11 cellular contexts compared by ENCODE assay signal in the genomic region with DNA sequence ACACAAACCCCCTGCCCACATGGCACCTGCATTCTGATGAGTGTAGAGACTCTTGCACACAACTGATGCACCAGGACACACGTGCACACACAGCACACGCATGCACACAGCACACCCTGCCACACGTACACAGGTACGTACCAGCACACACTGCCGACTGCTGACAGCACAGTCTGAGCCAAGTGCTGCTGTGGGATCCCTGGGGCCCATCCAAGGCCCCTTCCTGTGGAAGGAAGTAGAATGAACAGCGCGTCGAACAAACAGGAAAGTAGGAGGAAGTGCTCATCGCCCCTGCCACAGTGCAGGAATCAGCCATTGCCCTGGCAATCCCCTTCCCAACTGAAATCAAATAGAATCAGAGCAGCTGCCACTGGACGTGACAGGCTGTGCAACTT. TPM values are rescaled to one million over a fixed set of nuclear protein-coding genes. Genes with fewer than 3 reads are reported as not detected.
DNase-seq lines count a peak whose midpoint lies in the region; ATAC-seq and TF ChIP-seq lines count a peak whose summit lies in the region.
"Had no signal": no experiment of that assay in that cellular context is flagged by ENCODE, and none has a peak within 500 bp of the region (broad histone marks: within the 10 kb centered on the region; RNA-seq: fewer than 3 reads in every experiment).

No MANE protein-coding gene starts in this region.

- no peaks in the 10 kb centered on the region for H3K9me2 ChIP-seq in GM23248 (ENCODE audit: insufficient read depth)

- no peak overlapping the region for H3K4me3 ChIP-seq in GM23248
- H3K4me3 ChIP-seq: pancreas had no signal

- peak in 1 of 3 donors; percentile 11 for ATAC-seq in natural killer cell
- no peak for ATAC-seq in natural killer cell treated with Interleukin-12 subunit alpha and Interleukin-12 subunit beta and Interleukin-15 and Interleukin-18, amount 100 ng/mL, for 72 hours
- ATAC-seq in central memory CD8-positive, alpha-beta T cell (replicated peaks; ENCODE audit: extremely low read depth, poor library complexity, severe bottlenecking) = no peak
- ATAC-seq in naive B cell (ENCODE audit: low read depth in 2 of 2) = peak; percentile 41 to 54
- no peak for ATAC-seq in HG02678 (IDR thresholded peaks at IDR 0.05; ENCODE audit: unreplicated experiment)
- no peak for ATAC-seq in HG03521 (IDR thresholded peaks at IDR 0.05; ENCODE audit: unreplicated experiment)
- ATAC-seq: pancreas had no signal

- 0 out of 2 replicates have a peak, but pooled peaks cover 2% of the 10 kb centered on the region for H3K27me3 ChIP-seq in GM23248 (replicated peaks; ENCODE audit: insufficient read depth)
- H3K27me3 ChIP-seq: pancreas had no signal

- in situ Hi-C loops in GM23248 (cut with MboI) = loop anchor here (5.0 kb wide), 1 partner anchor 284 kb away; no protein-coding TSS in a partner anchor

- H3K4me3 Mint-ChIP-seq in natural killer cell = no peak overlapping the region
- no peak overlapping the region for H3K4me3 Mint-ChIP-seq in natural killer cell treated with Interleukin-12 subunit alpha and Interleukin-12 subunit beta and Interleukin-15 and Interleukin-18, amount 100 ng/mL, for 72 hours
- no peak overlapping the region for H3K4me3 Mint-ChIP-seq in central memory CD8-positive, alpha-beta T cell
- H3K4me3 Mint-ChIP-seq in naive B cell = peak overlapping the region in 1 of 8 donors; percentile 16

- H3K36me3 Mint-ChIP-seq in natural killer cell (no peaks in the 10 kb centered on the region), naive B cell (peaks cover 0 to 8% of the 10 kb centered on the region in 2 donors)
- H3K36me3 Mint-ChIP-seq in natural killer cell treated with Interleukin-12 subunit alpha and Interleukin-12 subunit beta and Interleukin-15 and Interleukin-18, amount 100 ng/mL, for 72 hours = no peaks in the 10 kb centered on the region
- peaks cover 12% of the 10 kb centered on the region for H3K36me3 Mint-ChIP-seq in central memory CD8-positive, alpha-beta T cell (ENCODE audit: insufficient read depth)

- H3K9me3 ChIP-seq in GM23248 (ENCODE audit: low read depth) = no peaks in the 10 kb centered on the region
- H3K9me3 ChIP-seq: pancreas had no signal

- H2AFZ ChIP-seq in GM23248 = no peak overlapping the region

- H3K27ac ChIP-seq in GM23248 = no peak overlapping the region
- H3K27ac ChIP-seq: C4-2B, pancreas had no signal

- TF ChIP-seq CTCF in natural killer cell (IDR thresholded peaks at IDR 0.05) = no peak

- intact Hi-C loops in natural killer cell (cut with micrococcal nuclease) = no loop called here

- DNase-seq in natural killer cell (peak; percentile 11), naive B cell (no peak), NCI-H1436 (lab: John Stamatoyannopoulos, UW) (no peak), GM23248 (no peak)
- no peak for DNase-seq in natural killer cell treated with Interleukin-12 subunit alpha and Interleukin-12 subunit beta and Interleukin-15 and Interleukin-18, amount 100 ng/mL, for 72 hours (ENCODE audit: low spot score)
- DNase-seq in central memory CD8-positive, alpha-beta T cell (ENCODE audit: low spot score in 2 of 2) = peak; percentile 2 to 4
- DNase-seq: hypothalamus had no signal

- H3F3A ChIP-seq in GM23248 (ENCODE audit: insufficient read depth) = no peaks in the 10 kb centered on the region

- no peaks in the 10 kb centered on the region for H4K20me1 ChIP-seq in GM23248 (ENCODE audit: insufficient read depth)

- 87 to 90% methylated on average over 10 of the region's 10 CpGs for WGBS in GM23248 (ENCODE audit: low coverage in 1 of 2, low lambda C conversion rate in 2 of 2, missing lambda C conversion rate in 2 of 2), 2 experiments

- H3K9me3 Mint-ChIP-seq in natural killer cell (no peaks in the 10 kb centered on the region), naive B cell (peaks cover 0 to 5% (median 0%) of the 10 kb centered on the region in 7 donors)
- no peaks in the 10 kb centered on the region for H3K9me3 Mint-ChIP-seq in natural killer cell treated with Interleukin-12 subunit alpha and Interleukin-12 subunit beta and Interleukin-15 and Interleukin-18, amount 100 ng/mL, for 72 hours
- H3K9me3 Mint-ChIP-seq in central memory CD8-positive, alpha-beta T cell = no peaks in the 10 kb centered on the region

- H3K4me1 ChIP-seq in GM23248 (ENCODE audit: insufficient read depth) = no peaks in the 10 kb centered on the region

- H3K27ac Mint-ChIP-seq in natural killer cell = no peak overlapping the region
- H3K27ac Mint-ChIP-seq in natural killer cell treated with Interleukin-12 subunit alpha and Interleukin-12 subunit beta and Interleukin-15 and Interleukin-18, amount 100 ng/mL, for 72 hours = no peak overlapping the region
- H3K27ac Mint-ChIP-seq in central memory CD8-positive, alpha-beta T cell (ENCODE audit: low read depth) = peak overlapping the region; percentile 32
- peak overlapping the region in 5 of 6 donors; percentile 34 to 93 (median 81) for H3K27ac Mint-ChIP-seq in naive B cell

- H3K36me3 ChIP-seq in GM23248 (ENCODE audit: low read depth) = no peaks in the 10 kb centered on the region
- H3K36me3 ChIP-seq: pancreas had no signal

- H3K27me3 Mint-ChIP-seq in natural killer cell (ENCODE audit: low read depth in 2 of 2) (no peaks in the 10 kb centered on the region), naive B cell (no peaks in the 10 kb centered on the region)
- H3K27me3 Mint-ChIP-seq in natural killer cell treated with Interleukin-12 subunit alpha and Interleukin-12 subunit beta and Interleukin-15 and Interleukin-18, amount 100 ng/mL, for 72 hours = peaks cover 0 to 2% of the 10 kb centered on the region in 2 donors
- H3K27me3 Mint-ChIP-seq in central memory CD8-positive, alpha-beta T cell = no peaks in the 10 kb centered on the region

- H3K4me1 Mint-ChIP-seq in natural killer cell (no peaks in the 10 kb centered on the region), naive B cell (peaks cover 28 to 51% (median 33%) of the 10 kb centered on the region in 3 donors)
- H3K4me1 Mint-ChIP-seq in natural killer cell treated with Interleukin-12 subunit alpha and Interleukin-12 subunit beta and Interleukin-15 and Interleukin-18, amount 100 ng/mL, for 72 hours (ENCODE audit: low read depth in 2 of 2) = peaks cover 0 to 9% of the 10 kb centered on the region in 2 donors
- peaks cover 4% of the 10 kb centered on the region for H3K4me1 Mint-ChIP-seq in central memory CD8-positive, alpha-beta T cell

- H3K4me2 ChIP-seq in GM23248 (ENCODE audit: unreplicated experiment) = no peak overlapping the region

- no peaks in the 10 kb centered on the region for H3K79me2 ChIP-seq in GM23248 (ENCODE audit: insufficient read depth)

- no peak overlapping the region for H3K9ac ChIP-seq in GM23248

RNA-seq across cellular contexts. Expression of a gene that starts 57.9 kb away (rescaled TPM):
- total RNA-seq in natural killer cell = 10 to 100 TPM; 11.6 to 42.1 (median 13.0) TPM
- total RNA-seq in natural killer cell treated with Interleukin-12 subunit alpha and Interleukin-12 subunit beta and Interleukin-15 and Interleukin-18, amount 100 ng/mL, for 72 hours = 100 to 1,000 TPM in 1 of 2 donors, 10 to 100 TPM in 1; 39.3 to 158 TPM
- 100 to 1,000 TPM; 146 to 292 (median 225) TPM for polyA plus RNA-seq in naive B cell (ENCODE audit: low read depth in 6 of 6)
- 4.8 and 9.9 TPM in 2 replicates for total RNA-seq in GM23248 (2014; rRNA removed; shearing (Covaris generic))
- 6.0 and 8.6 TPM in 2 replicates for polyA plus RNA-seq in GM23248 (2016; fragmentation: Nextera tagmentation; extraction: Ambion mirVana)

Comparison
In these comparisons a context has a peak if more than half of its experiments do, and no peak if none do; other contexts are left out.
1. DNase-seq: peak in natural killer cell (single experiment) and central memory CD8-positive, alpha-beta T cell (2 of 2); none in natural killer cell treated with Interleukin-12 subunit alpha and Interleukin-12 subunit beta and Interleukin-15 and Interleukin-18, amount 100 ng/mL, for 72 hours (single experiment), naive B cell (single experiment), NCI-H1436 (single experiment) and GM23248 (single experiment).
2. ATAC-seq: peak in naive B cell (2 of 2); none in natural killer cell treated with Interleukin-12 subunit alpha and Interleukin-12 subunit beta and Interleukin-15 and Interleukin-18, amount 100 ng/mL, for 72 hours (0 of 2), central memory CD8-positive, alpha-beta T cell (single experiment), HG02678 (single experiment) and HG03521 (single experiment).
3. H3K27ac Mint-ChIP-seq: peak in central memory CD8-positive, alpha-beta T cell (single experiment) and naive B cell (5 of 6); none in natural killer cell (0 of 2) and natural killer cell treated with Interleukin-12 subunit alpha and Interleukin-12 subunit beta and Interleukin-15 and Interleukin-18, amount 100 ng/mL, for 72 hours (0 of 2).